8 cellular contexts compared by ENCODE assay signal in the genomic region with DNA sequence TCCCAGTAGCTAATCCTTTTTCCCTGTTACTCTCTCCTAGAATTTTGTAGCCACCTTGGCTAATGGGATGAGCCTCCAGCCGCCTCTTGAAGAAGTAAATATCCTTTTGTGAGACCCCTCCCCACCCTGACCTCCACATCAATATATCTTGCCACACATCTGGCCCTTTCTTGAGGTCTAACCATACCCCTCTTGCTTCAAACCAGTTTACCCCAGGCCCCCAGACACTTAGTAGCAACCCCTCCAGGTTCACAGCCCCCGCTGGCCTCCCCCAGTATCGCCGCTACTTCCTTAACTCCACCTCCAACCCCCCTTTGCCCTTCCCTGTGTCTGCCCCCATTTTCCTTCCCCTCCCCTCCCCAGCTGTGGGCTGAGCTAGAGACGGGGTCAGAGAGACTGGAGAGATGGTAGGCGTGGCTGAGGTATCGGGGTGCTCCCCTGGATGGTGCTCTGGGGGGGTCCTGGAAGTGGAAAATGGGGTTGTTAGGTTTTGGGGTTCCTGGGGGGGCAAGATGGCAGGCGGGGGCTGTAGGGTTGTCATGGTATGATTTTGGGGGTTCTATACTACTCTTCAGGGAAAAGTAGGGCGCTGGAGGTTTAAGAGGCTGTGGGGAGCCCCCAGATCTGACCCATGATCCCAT. TPM values are rescaled to one million over a fixed set of nuclear protein-coding genes. Genes with fewer than 3 reads are reported as not detected.
DNase-seq lines count a peak whose midpoint lies in the region; ATAC-seq and TF ChIP-seq lines count a peak whose summit lies in the region.

No MANE protein-coding gene starts in this region.

- H3K4me2 ChIP-seq in BLaER1 (peak overlapping the region; percentile 97), KMS-11 (peak overlapping the region; percentile 38), mammary epithelial cell (ENCODE audit: insufficient read depth, low read depth, low read length) (peak overlapping the region; percentile 67)

- H3K27me3 Mint-ChIP-seq in nephron progenitor cell (ENCODE audit: low read depth, poor library complexity), result no peaks in the 10 kb centered on the region

- no peaks in the 10 kb centered on the region for H3K9me3 Mint-ChIP-seq in nephron progenitor cell

- peak overlapping the region; percentile 26; the same call in 1 of the 2 replicates for H3K27ac ChIP-seq in BLaER1
- 0 out of 2 replicates have a peak overlapping the region, but pooled peaks have one; percentile 19 for H3K27ac ChIP-seq in KMS-11
- no peak overlapping the region for H3K27ac ChIP-seq in mammary epithelial cell (ENCODE audit: insufficient read depth, low read depth, low read length)

- H3K4me1 ChIP-seq in BLaER1, result peaks cover 45% of the 10 kb centered on the region
- peaks cover 34% of the 10 kb centered on the region for H3K4me1 ChIP-seq in KMS-11 (ENCODE audit: low read depth, poor library complexity, severe bottlenecking)
- H3K4me1 ChIP-seq in mammary epithelial cell (ENCODE audit: insufficient read depth, low read length), result peaks cover 20% of the 10 kb centered on the region

- TF ChIP-seq POLR2A in GM18505 (IDR thresholded peaks at IDR 0.05; ENCODE audit: borderline replicate concordance, extremely low read depth, insufficient read depth, insufficient read length), result no peak

- H3K4me3 Mint-ChIP-seq in nephron progenitor cell, result peak overlapping the region; percentile 89

- H3K9me3 ChIP-seq in BLaER1 (no peaks in the 10 kb centered on the region), mammary epithelial cell (replicated peaks; ENCODE audit: insufficient read depth, low read length) (no peaks in the 10 kb centered on the region)

- DNase-seq in mammary epithelial cell (no peak), nephron progenitor cell (no peak), islet precursor cell (no peak), inferior parietal cortex (ENCODE audit: extremely low spot score) (no peak)

- TF ChIP-seq CTCF in KMS-11 (conservative IDR thresholded peaks at IDR 0.05; ENCODE audit: low read depth, low read length) (no peak), mammary epithelial cell (conservative IDR thresholded peaks at IDR 0.05 in 1 of 2, IDR thresholded peaks at IDR 0.05 in 1 of 2; ENCODE audit: extremely low read depth in 1 of 2, insufficient read depth in 1 of 2, low read depth in 1 of 2, low read length in 2 of 2) (no peak), nephron progenitor cell (IDR thresholded peaks at IDR 0.05) (no peak)

- intact Hi-C loops in mammary epithelial cell (cut with micrococcal nuclease), result loop anchor here (2.0 to 10.0 kb wide), 3 partner anchors 108 to 305 kb away; no protein-coding TSS in a partner anchor

- peak overlapping the region; percentile 95 for H3K27ac Mint-ChIP-seq in nephron progenitor cell

- CTCF ChIA-PET in mammary epithelial cell (lab: Charles Lee; ENCODE audit: low non-redundant PET), result no interaction called here

- H3K4me1 Mint-ChIP-seq in nephron progenitor cell, result peaks cover 32% of the 10 kb centered on the region

- BruUV-seq in mammary epithelial cell (replicated peaks; lab: Mats Ljungman, UMichigan), result no TSS peak

- peaks cover 31% of the 10 kb centered on the region for H3K36me3 Mint-ChIP-seq in nephron progenitor cell (ENCODE audit: low read depth)

- ATAC-seq in GM18505 (IDR thresholded peaks at IDR 0.05; ENCODE audit: unreplicated experiment), result no peak
- no peak for ATAC-seq in GM21367 (IDR thresholded peaks at IDR 0.05; ENCODE audit: unreplicated experiment)

- H3K79me2 ChIP-seq in KMS-11 (ENCODE audit: insufficient read depth, low read depth) (peaks cover 62% of the 10 kb centered on the region), mammary epithelial cell (ENCODE audit: insufficient read depth, low read length) (peaks cover 61% of the 10 kb centered on the region)

- WGBS in mammary epithelial cell (ENCODE audit: low coverage, missing lambda C conversion rate), result 33% methylated on average over 5 of the region's 9 CpGs

- peaks cover 74% of the 10 kb centered on the region for H4K20me1 ChIP-seq in BLaER1
- peaks cover 10% of the 10 kb centered on the region; the same call in 1 of the 2 replicates for H4K20me1 ChIP-seq in KMS-11 (ENCODE audit: insufficient read depth)
- H4K20me1 ChIP-seq in mammary epithelial cell (ENCODE audit: insufficient read depth, low read length), result no peaks in the 10 kb centered on the region

- peak overlapping the region; percentile 48; the same call in 1 of the 2 replicates for H3K9ac ChIP-seq in BLaER1
- H3K9ac ChIP-seq in KMS-11, result no peak overlapping the region; the same call in 1 of the 2 replicates
- no peak overlapping the region for H3K9ac ChIP-seq in mammary epithelial cell (ENCODE audit: insufficient read depth, low read length)

- no peaks in the 10 kb centered on the region for H3K27me3 ChIP-seq in BLaER1
- H3K27me3 ChIP-seq in KMS-11 (ENCODE audit: insufficient read depth, low read depth), result no peaks in the 10 kb centered on the region
- H3K27me3 ChIP-seq in mammary epithelial cell (ENCODE audit: insufficient read depth, low read length), result no peaks in the 10 kb centered on the region

- H3K36me3 ChIP-seq in BLaER1, result peaks cover 42% of the 10 kb centered on the region
- peaks cover 9% of the 10 kb centered on the region; the same call in 1 of the 2 replicates for H3K36me3 ChIP-seq in KMS-11 (ENCODE audit: insufficient read depth)
- peaks cover 19% of the 10 kb centered on the region for H3K36me3 ChIP-seq in mammary epithelial cell (ENCODE audit: insufficient read depth, low read length)

- H2AFZ ChIP-seq in KMS-11 (ENCODE audit: low read depth) (no peak overlapping the region), mammary epithelial cell (ENCODE audit: low read depth, low read length) (no peak overlapping the region)

- in situ Hi-C loops in mammary epithelial cell (cut with MboI; ENCODE audit: low sequenced_read_pairs in 2 of 2), result loop anchor here in 1 of 2 donors (5.0 kb wide), 1 partner anchor 183 kb away; a partner anchor contains a TSS

- dilution Hi-C loops in mammary epithelial cell (cut with HindIII; ENCODE audit: low sequenced_read_pairs), result loop anchor here (5.0 kb wide), 3 partner anchors 38 to 102 kb away; a partner anchor contains a TSS

- H3K4me3 ChIP-seq in BLaER1 (peak overlapping the region; percentile 22; the same call in 1 of the 2 replicates), KMS-11 (IDR thresholded peaks at IDR 0.05; ENCODE audit: insufficient read depth, low read depth, low read length) (no peak overlapping the region), mammary epithelial cell (replicated peaks in 1 of 3; ENCODE audit: insufficient read depth in 1 of 3, low read depth in 2 of 3, low read length in 3 of 3) (no peak overlapping the region)

RNA-seq across cellular contexts. Expression of a gene that starts 2.9 kb away (rescaled TPM):
- total RNA-seq in mammary epithelial cell, result 100 to 1,000 TPM; 173 to 194 TPM
- 383 TPM for polyA plus RNA-seq in mammary epithelial cell
- 226 TPM for polyA minus RNA-seq in mammary epithelial cell

RNA-seq across cellular contexts. Expression of a gene that starts 9.4 kb away (rescaled TPM):
- total RNA-seq in mammary epithelial cell, result 1 to 10 TPM in 1 of 2 donors, under 1 TPM in 1; 0.50 to 3.0 TPM
- 1.2 TPM for polyA plus RNA-seq in mammary epithelial cell
- polyA minus RNA-seq in mammary epithelial cell, result 0.26 TPM

RNA-seq across cellular contexts. Expression of a gene that starts 11.0 kb away (rescaled TPM):
- total RNA-seq in mammary epithelial cell, result under 1 TPM; 0.78 to 0.83 TPM
- 0.12 TPM for polyA plus RNA-seq in mammary epithelial cell
- polyA minus RNA-seq in mammary epithelial cell, result not detected

RNA-seq across cellular contexts. Expression of a gene that starts 14.2 kb away (rescaled TPM):
- total RNA-seq in mammary epithelial cell, result 10 to 100 TPM in 1 of 2 donors, 1 to 10 TPM in 1; 4.3 to 43.1 TPM
- 24.8 TPM for polyA plus RNA-seq in mammary epithelial cell
- polyA minus RNA-seq in mammary epithelial cell, result 10.5 TPM

RNA-seq across cellular contexts. Expression of a gene that starts 14.3 kb away (rescaled TPM):
- 10 to 100 TPM; 39.7 to 94.2 TPM for total RNA-seq in mammary epithelial cell
- polyA plus RNA-seq in mammary epithelial cell, result 67.8 TPM
- 36.3 TPM for polyA minus RNA-seq in mammary epithelial cell

Comparison
In these comparisons a context has a peak if more than half of its experiments do, and no peak if none do; other contexts are left out.
1. H3K4me2 ChIP-seq: peak in every context shown above with its lines; median percentile 97 in BLaER1; 67 in mammary epithelial cell; 38 in KMS-11.